Comparison of ENCODE assay signal across 8 cellular contexts in genomic region chr16:31094424-31095120, GRCh38. TPM values are rescaled to one million over a fixed set of nuclear protein-coding genes. Genes with fewer than 3 reads are reported as not detected.
A peak's percentile ranks its signal among the peaks of the same experiment; 100 is the strongest.
DNase-seq lines count a peak whose midpoint lies in the region; ATAC-seq and TF ChIP-seq lines count a peak whose summit lies in the region.

TSS of gene VKORC1 (minus strand) at chr16:31094797. CDS start at chr16:31094729, 68 bp downstream.

- TF ChIP-seq CTCF in right atrium auricular region (IDR thresholded peaks at IDR 0.05) (no peak), vagina (IDR thresholded peaks at IDR 0.05) (peak in 1 of 3 experiments; percentile 4)

- H3K4me1 ChIP-seq in right atrium auricular region (peaks cover 0 to 26% of the 10 kb centered on the region in 2 donors), vagina (peaks cover 17% of the 10 kb centered on the region)

- intact Hi-C loops in T-helper 2 cell treated with Interferon-gamma antibody and Interleukin-4, amounts not matched to agents 100 ng/mL and 5 ng/mL, for 36 hours (cut with micrococcal nuclease), result loop anchor here (1.0 kb wide), 7 partner anchors 20 to 172 kb away; partner anchors contain the start of genes FUS, HSD3B7, KAT8 and STX4
- intact Hi-C loops in vagina (cut with DNase I), result no loop called here

- H3K27ac ChIP-seq in right atrium auricular region, result peak within 1 kb of the TSS; percentile 85 to 86
- H3K27ac ChIP-seq in vagina, result peak within 1 kb of the TSS; percentile 73

- H3K36me3 ChIP-seq in right atrium auricular region (peaks cover 12% of the 10 kb centered on the region), vagina (peaks cover 0 to 7% of the 10 kb centered on the region in 2 donors)

- H3K4me3 ChIP-seq in right atrium auricular region (peak within 1 kb of the TSS; percentile 63 to 88), vagina (peak within 1 kb of the TSS; percentile 80 to 94)

- peak; percentile 88 for DNase-seq in NCI-H1694 treated with DMSO at 0.1 percent for 48 hours (lab: John Stamatoyannopoulos, UW)
- DNase-seq in anterior cingulate cortex (lab: John Stamatoyannopoulos, UW), result peak; percentile 56 to 97 (median 90)
- DNase-seq in right atrium auricular region (ENCODE audit: low spot score), result peak; percentile 98
- DNase-seq in putamen (ENCODE audit: low spot score), result peak; percentile 95
- peak in 1 of 2 donors; percentile 96 for DNase-seq in vagina (ENCODE audit: extremely low spot score in 2 of 2)

- H3K27me3 ChIP-seq in right atrium auricular region, result no peaks in the 10 kb centered on the region
- H3K27me3 ChIP-seq in vagina, result no peaks in the 10 kb centered on the region

- peak; percentile 83 for ATAC-seq in HG02884 (IDR thresholded peaks at IDR 0.05; ENCODE audit: unreplicated experiment)

- TF ChIP-seq POLR2A in GM15510 (IDR thresholded peaks at IDR 0.05; ENCODE audit: borderline replicate concordance, extremely low read depth, insufficient read length) (peak; percentile 58), vagina (IDR thresholded peaks at IDR 0.05) (peak in 1 of 2 donors; percentile 47)

- H3K9me3 ChIP-seq in right atrium auricular region, result no peaks in the 10 kb centered on the region
- H3K9me3 ChIP-seq in vagina, result no peaks in the 10 kb centered on the region

RNA-seq across cellular contexts. Expression of gene VKORC1, which starts in this region (rescaled TPM):
- total RNA-seq in T-helper 2 cell treated with Interferon-gamma antibody and Interleukin-4, amounts not matched to agents 100 ng/mL and 5 ng/mL, for 36 hours, result 53.2 and 53.4 TPM in 2 replicates
- 10 to 100 TPM; 64.9 to 71.8 TPM for total RNA-seq in right atrium auricular region
- total RNA-seq in vagina, result 123 TPM
